Comparison of ENCODE assay signal across 8 cellular contexts in the genomic region with DNA sequence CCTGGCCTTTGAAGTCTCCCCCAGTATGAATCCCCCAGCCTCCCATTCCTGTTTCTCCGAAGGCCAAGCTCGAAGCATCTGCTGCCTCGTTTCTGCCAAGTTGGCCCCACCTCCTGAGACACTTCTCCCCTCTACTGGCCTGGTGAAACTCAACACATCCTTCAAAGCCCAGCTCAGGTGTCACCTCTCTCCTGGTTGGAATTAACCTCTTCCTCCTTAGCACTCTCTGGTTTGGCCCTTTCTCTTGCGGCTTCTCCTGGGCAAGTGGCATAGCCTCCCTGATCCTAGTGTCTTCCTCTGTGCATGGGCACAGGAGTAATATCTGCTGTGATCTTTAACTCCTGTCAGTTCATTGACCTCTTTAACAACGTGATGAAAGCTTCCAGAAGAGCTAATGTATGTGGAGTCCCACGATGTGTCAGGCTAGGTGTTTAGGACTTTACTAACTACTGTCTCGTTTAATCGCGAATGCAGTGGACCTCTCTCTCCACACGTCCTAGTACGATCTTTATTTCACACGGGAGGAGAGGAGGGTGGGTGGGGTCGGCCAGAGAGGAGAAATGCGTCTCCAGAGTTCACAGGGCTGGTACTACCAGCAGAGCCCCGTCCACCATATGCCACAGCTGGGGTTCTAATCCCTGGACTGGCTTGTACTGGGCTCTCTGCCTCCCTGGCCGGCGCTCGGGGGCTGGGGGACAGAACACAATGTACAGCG. TPM values are rescaled to one million over a fixed set of nuclear protein-coding genes. Genes with fewer than 3 reads are reported as not detected.
A peak's percentile ranks its signal among the peaks of the same experiment; 100 is the strongest.
DNase-seq lines count a peak whose midpoint lies in the region; ATAC-seq, FAIRE-seq and TF ChIP-seq lines count a peak whose summit lies in the region.

No MANE protein-coding gene starts in this region.

- H3K27me3 ChIP-seq in neutrophil: no peaks in the 10 kb centered on the region

- no peak overlapping the region for H3K27ac ChIP-seq in OCI-LY7 (ENCODE audit: low read depth, low read length, poor library complexity, severe bottlenecking)
- peak overlapping the region; percentile 92 for H3K27ac ChIP-seq in neutrophil

- peak overlapping the region; percentile 74; the same call in 1 of the 2 replicates for H2AFZ ChIP-seq in OCI-LY7 (ENCODE audit: low read length)

- H3K9me2 ChIP-seq in OCI-LY7 (ENCODE audit: insufficient read depth, low read length): no peaks in the 10 kb centered on the region

- ATAC-seq in HG02763 (IDR thresholded peaks at IDR 0.05; ENCODE audit: unreplicated experiment): no peak
- ATAC-seq in GM19023 (IDR thresholded peaks at IDR 0.05; ENCODE audit: unreplicated experiment): no peak

- TF ChIP-seq POLR2A in H54 (IDR thresholded peaks at IDR 0.05; ENCODE audit: low read depth, low read length): peak; percentile 12; the same call in 1 of the 2 replicates

- BruUV-seq in OCI-LY7 (replicated peaks; lab: Mats Ljungman, UMichigan): no TSS peak

- H3K4me1 ChIP-seq in OCI-LY7 (ENCODE audit: insufficient read depth, low read length, poor library complexity, severe bottlenecking): peaks cover 42% of the 10 kb centered on the region
- peaks cover 75% of the 10 kb centered on the region in 2 experiments for H3K4me1 ChIP-seq in neutrophil (ENCODE audit: control insufficient read depth in 1 of 2, insufficient read depth in 1 of 2, low read depth in 1 of 2, low read length in 1 of 2)

- H3K36me3 ChIP-seq in OCI-LY7 (ENCODE audit: insufficient read depth, low read length) (no peaks in the 10 kb centered on the region), neutrophil (no peaks in the 10 kb centered on the region)

- DNase-seq in H54 (ENCODE audit: insufficient read length, low spot score): no peak
- no peak for DNase-seq in OCI-LY7 (ENCODE audit: low spot score)
- DNase-seq in fibroblast of pulmonary artery (ENCODE audit: low read depth): no peak
- DNase-seq in SK-N-DZ (ENCODE audit: low spot score): no peak
- DNase-seq in superior temporal gyrus (ENCODE audit: extremely low spot score): no peak

- peak overlapping the region; percentile 99 for H3K4me2 ChIP-seq in OCI-LY7 (ENCODE audit: low read length)

- CTCF ChIA-PET in OCI-LY7 (lab: Charles Lee; ENCODE audit: unreplicated experiment): interaction anchor here (0.6 to 0.8 kb wide), 4 partner anchors 18 to 80 kb away, joined by 3 to 9 read pairs (median 4); no protein-coding TSS in a partner anchor

- POLR2A ChIA-PET in OCI-LY7 (lab: Charles Lee): interaction anchor here (0.6 to 1.3 kb wide), 7 partner anchors 10 to 141 kb away, joined by 3 to 6 read pairs (median 4); no protein-coding TSS in a partner anchor

- intact Hi-C loops in OCI-LY7 (cut with micrococcal nuclease; ENCODE audit: unreplicated experiment): loop anchor here (2.0 to 5.0 kb wide), 2 partner anchors 29 to 128 kb away; no protein-coding TSS in a partner anchor

- FAIRE-seq in H54 (lab: Jason Lieb, UNC): no peak

- TF ChIP-seq CTCF in OCI-LY7 (conservative IDR thresholded peaks at IDR 0.05; ENCODE audit: low read length): 0 out of 2 replicates have a peak, but pooled peaks have one; percentile 12
- TF ChIP-seq CTCF in fibroblast of pulmonary artery (IDR thresholded peaks at IDR 0.05; ENCODE audit: low read length, missing control alignments): no peak
- TF ChIP-seq CTCF in neutrophil (IDR thresholded peaks at IDR 0.05): no peak

- H3K79me2 ChIP-seq in OCI-LY7 (ENCODE audit: insufficient read depth, low read depth, low read length): peaks cover 18% of the 10 kb centered on the region; the same call in 1 of the 2 replicates

- H3K4me3 ChIP-seq in OCI-LY7 (ENCODE audit: low read depth, low read length, poor library complexity, severe bottlenecking): peak overlapping the region; percentile 82
- peak overlapping the region; percentile 66 for H3K4me3 ChIP-seq in fibroblast of pulmonary artery (replicated peaks; ENCODE audit: low read depth, low read length)
- H3K4me3 ChIP-seq in neutrophil (ENCODE audit: low read depth in 1 of 2, low read length in 1 of 2): peak overlapping the region; percentile 61 to 69

- H4K20me1 ChIP-seq in OCI-LY7 (ENCODE audit: insufficient read depth, low read length): no peaks in the 10 kb centered on the region

- H3K9me3 ChIP-seq in OCI-LY7 (ENCODE audit: low read length) (no peaks in the 10 kb centered on the region), neutrophil (no peaks in the 10 kb centered on the region)

RNA-seq across cellular contexts. Expression of a gene that starts 0.8 kb away (rescaled TPM):
- 4.5 and 5.4 TPM in 2 replicates for total RNA-seq in OCI-LY7 (2014; rRNA removed; shearing (Covaris generic))
- 24.9 and 28.3 TPM in 2 replicates for total RNA-seq in OCI-LY7 (2022)
- 0.14 and 0.30 TPM in 2 replicates for polyA plus RNA-seq in SK-N-DZ (2014; cell fraction: cytosol; rRNA removed)
- 0.12 TPM in 1 of 2 replicates, not detected in the other for polyA plus RNA-seq in SK-N-DZ (2014; cell fraction: nucleus; rRNA removed)
